Comparison of ENCODE assay signal across 17 cellular contexts in genomic region chr3:37143821-37144220, GRCh38.
"Had no signal": no experiment of that assay in that cellular context is flagged by ENCODE, and none has a peak within 500 bp of the region (broad histone marks: within the 10 kb centered on the region; RNA-seq: fewer than 3 reads in every experiment).

No MANE protein-coding gene starts in this region.

- DNase-seq: activated CD4-positive, alpha-beta T cell treated with anti-CD3 and anti-CD28 coated beads, Interleukin-2, amount 50 U/mL, for 4 hours; activated gamma-delta T cell; adrenal gland; cerebellar nuclear complex; cortex of kidney; effector CD4-positive, alpha-beta T cell; gastrocnemius medialis; heart left ventricle; nephron progenitor cell; psoas muscle; sigmoid colon; stimulated activated CD4-positive, alpha-beta T cell treated with anti-CD3 and anti-CD28 coated beads, Interleukin-4, amount 100 ng/mL, for 24 hours had no signal

- H3K27ac ChIP-seq: adrenal gland, psoas muscle, sigmoid colon, thoracic aorta had no signal

- H3K27me3 ChIP-seq: adrenal gland, gastrocnemius medialis, heart left ventricle, sigmoid colon had no signal

- H3K9me3 ChIP-seq: adrenal gland, gastrocnemius medialis, heart left ventricle, psoas muscle, sigmoid colon, thoracic aorta had no signal

- H3K4me1 Mint-ChIP-seq: nephron progenitor cell had no signal

- H3K4me3 Mint-ChIP-seq: nephron progenitor cell; stimulated activated memory B cell treated with anti-CD40 and anti-IgM and Interleukin-4, amounts not matched to agents 10 μg/mL and 1 μg/mL and 100 μg/mL, for 72 hours had no signal

- H3K4me3 ChIP-seq: adrenal gland, gastrocnemius medialis, heart left ventricle, lung, psoas muscle, sigmoid colon, thoracic aorta had no signal

- H3K27ac Mint-ChIP-seq: stimulated activated memory B cell treated with anti-CD40 and anti-IgM and Interleukin-4, amounts not matched to agents 10 μg/mL and 1 μg/mL and 100 μg/mL, for 72 hours had no signal

- H3K9me3 Mint-ChIP-seq: stimulated activated memory B cell treated with anti-CD40 and anti-IgM and Interleukin-4, amounts not matched to agents 10 μg/mL and 1 μg/mL and 100 μg/mL, for 72 hours had no signal

- H3K27me3 Mint-ChIP-seq: stimulated activated memory B cell treated with anti-CD40 and anti-IgM and Interleukin-4, amounts not matched to agents 10 μg/mL and 1 μg/mL and 100 μg/mL, for 72 hours had no signal

- ATAC-seq: activated naive CD4-positive, alpha-beta T cell treated with anti-CD3 and anti-CD28 coated beads, Interleukin-2, amount 50 U/mL, for 72 hours; esophagus mucosa; gastrocnemius medialis; stimulated activated memory B cell treated with anti-CD40 and anti-IgM and Interleukin-4, amounts not matched to agents 10 μg/mL and 1 μg/mL and 100 μg/mL, for 72 hours had no signal
